27 cellular contexts compared by ENCODE assay signal in genomic region chr15:65561934-65562333, GRCh38.
"Had no signal": no experiment of that assay in that cellular context is flagged by ENCODE, and none has a peak within 500 bp of the region (broad histone marks: within the 10 kb centered on the region; RNA-seq: fewer than 3 reads in every experiment).

No MANE protein-coding gene starts in this region.

- H3K4me1 ChIP-seq: heart right ventricle, parathyroid adenoma, stomach, transverse colon had no signal

- H3K9me3 Mint-ChIP-seq: activated CD4-positive, alpha-beta T cell treated with anti-CD3 and anti-CD28 coated beads, Interleukin-2, amount 10 ng/mL, durations not matched to agents 7 days and 5 days; activated CD8-positive, alpha-beta T cell treated with anti-CD3 and anti-CD28 coated beads for 36 hours; dendritic cell treated with granulocyte-macrophage colony-stimulating factor and Interleukin-4, amounts not matched to agents 40 ng/mL and 50 ng/mL, for 4 days; natural killer cell treated with Interleukin-12 subunit alpha and Interleukin-12 subunit beta and Interleukin-15 and Interleukin-18, amount 100 ng/mL, for 72 hours; T-cell; T-helper 2 cell treated with Interferon-gamma antibody and Interleukin-4, amounts not matched to agents 5 μg/mL and 100 μg/mL, for 36 hours had no signal

- ATAC-seq: activated CD8-positive, alpha-beta memory T cell treated with anti-CD3 and anti-CD28 coated beads, Interleukin-2, amount 10 ng/mL, durations not matched to agents 7 days and 5 days; activated CD8-positive, alpha-beta T cell treated with anti-CD3 and anti-CD28 coated beads for 36 hours; heart right ventricle; left ventricle myocardium superior; natural killer cell treated with Interleukin-12 subunit alpha and Interleukin-12 subunit beta and Interleukin-15 and Interleukin-18, amount 100 ng/mL, for 72 hours; sciatic nerve; stimulated activated memory B cell treated with anti-CD40 and anti-IgM and Interleukin-4, amounts not matched to agents 10 μg/mL and 1 μg/mL and 100 μg/mL, for 72 hours; T-cell had no signal

- H3K9ac ChIP-seq: parathyroid adenoma had no signal

- H3K27me3 Mint-ChIP-seq: activated CD4-positive, alpha-beta T cell treated with anti-CD3 and anti-CD28 coated beads, Interleukin-2, amount 10 ng/mL, durations not matched to agents 7 days and 5 days; activated CD8-positive, alpha-beta memory T cell treated with anti-CD3 and anti-CD28 coated beads, Interleukin-2, amount 10 ng/mL, durations not matched to agents 7 days and 5 days; activated CD8-positive, alpha-beta T cell treated with anti-CD3 and anti-CD28 coated beads for 36 hours; brain; dendritic cell treated with granulocyte-macrophage colony-stimulating factor and Interleukin-4, amounts not matched to agents 40 ng/mL and 50 ng/mL, for 4 days; natural killer cell treated with Interleukin-12 subunit alpha and Interleukin-12 subunit beta and Interleukin-15 and Interleukin-18, amount 100 ng/mL, for 72 hours; stimulated activated memory B cell treated with anti-CD40 and anti-IgM and Interleukin-4, amounts not matched to agents 10 μg/mL and 1 μg/mL and 100 μg/mL, for 72 hours; T-cell had no signal

- H3K27ac ChIP-seq: heart right ventricle, parathyroid adenoma, stomach, transverse colon, WERI-Rb-1 had no signal

- H3K79me2 ChIP-seq: parathyroid adenoma had no signal

- H2AFZ ChIP-seq: parathyroid adenoma had no signal

- H3K4me3 ChIP-seq: heart right ventricle, stomach, transverse colon had no signal

- DNase-seq: activated CD4-positive, alpha-beta T cell treated with anti-CD3 and anti-CD28 coated beads, Interleukin-2, amount 10 ng/mL, durations not matched to agents 7 days and 5 days; activated CD4-positive, CD25-positive, alpha-beta regulatory T cell treated with anti-CD3 and anti-CD28 coated beads, Interleukin-2, amount 50 U/mL, for 72 hours; activated CD8-positive, alpha-beta memory T cell treated with anti-CD3 and anti-CD28 coated beads, Interleukin-2, amount 10 ng/mL, durations not matched to agents 7 days and 5 days; activated CD8-positive, alpha-beta T cell treated with anti-CD3 and anti-CD28 coated beads for 36 hours; activated effector memory CD4-positive, alpha-beta T cell treated with anti-CD3 and anti-CD28 coated beads, Interleukin-2, amount 50 U/mL, for 16 hours; activated naive CD4-positive, alpha-beta T cell treated with anti-CD3 and anti-CD28 coated beads, Interleukin-2, amount 50 U/mL, for 16 hours; activated T-cell treated with anti-CD3 and anti-CD28 coated beads for 4 hours; aorta; caudate nucleus; effector CD4-positive, alpha-beta T cell; heart right ventricle; kidney glomerular epithelial cell; left ventricle myocardium superior; mammary epithelial cell; small intestine; stimulated activated CD4-positive, alpha-beta T cell treated with anti-CD3 and anti-CD28 coated beads, Interleukin-15, amount 100 ng/mL, for 24 hours; stomach; T-cell; transverse colon; WERI-Rb-1 had no signal

- H3K4me3 Mint-ChIP-seq: activated CD4-positive, alpha-beta T cell treated with anti-CD3 and anti-CD28 coated beads, Interleukin-2, amount 10 ng/mL, durations not matched to agents 7 days and 5 days; activated CD8-positive, alpha-beta memory T cell treated with anti-CD3 and anti-CD28 coated beads, Interleukin-2, amount 10 ng/mL, durations not matched to agents 7 days and 5 days; activated CD8-positive, alpha-beta T cell treated with anti-CD3 and anti-CD28 coated beads for 36 hours; brain; dendritic cell treated with granulocyte-macrophage colony-stimulating factor and Interleukin-4, amounts not matched to agents 40 ng/mL and 50 ng/mL, for 4 days; natural killer cell treated with Interleukin-12 subunit alpha and Interleukin-12 subunit beta and Interleukin-15 and Interleukin-18, amount 100 ng/mL, for 72 hours; stimulated activated memory B cell treated with anti-CD40 and anti-IgM and Interleukin-4, amounts not matched to agents 10 μg/mL and 1 μg/mL and 100 μg/mL, for 72 hours; T-cell; T-helper 2 cell treated with Interferon-gamma antibody and Interleukin-4, amounts not matched to agents 5 μg/mL and 100 μg/mL, for 36 hours had no signal

- H3K27ac Mint-ChIP-seq: activated CD4-positive, alpha-beta T cell treated with anti-CD3 and anti-CD28 coated beads, Interleukin-2, amount 10 ng/mL, durations not matched to agents 7 days and 5 days; activated CD8-positive, alpha-beta memory T cell treated with anti-CD3 and anti-CD28 coated beads, Interleukin-2, amount 10 ng/mL, durations not matched to agents 7 days and 5 days; activated CD8-positive, alpha-beta T cell treated with anti-CD3 and anti-CD28 coated beads for 36 hours; brain; dendritic cell treated with granulocyte-macrophage colony-stimulating factor and Interleukin-4, amounts not matched to agents 40 ng/mL and 50 ng/mL, for 4 days; natural killer cell treated with Interleukin-12 subunit alpha and Interleukin-12 subunit beta and Interleukin-15 and Interleukin-18, amount 100 ng/mL, for 72 hours; stimulated activated memory B cell treated with anti-CD40 and anti-IgM and Interleukin-4, amounts not matched to agents 10 μg/mL and 1 μg/mL and 100 μg/mL, for 72 hours; T-cell; T-helper 2 cell treated with Interferon-gamma antibody and Interleukin-4, amounts not matched to agents 5 μg/mL and 100 μg/mL, for 36 hours had no signal

- H3K4me1 Mint-ChIP-seq: activated CD4-positive, alpha-beta T cell treated with anti-CD3 and anti-CD28 coated beads, Interleukin-2, amount 10 ng/mL, durations not matched to agents 7 days and 5 days; activated CD8-positive, alpha-beta memory T cell treated with anti-CD3 and anti-CD28 coated beads, Interleukin-2, amount 10 ng/mL, durations not matched to agents 7 days and 5 days; brain; stimulated activated memory B cell treated with anti-CD40 and anti-IgM and Interleukin-4, amounts not matched to agents 10 μg/mL and 1 μg/mL and 100 μg/mL, for 72 hours; T-cell had no signal

- H3K27me3 ChIP-seq: heart right ventricle, stomach, transverse colon had no signal

- H3K9me3 ChIP-seq: stomach, transverse colon had no signal
